ENCODE assay signal across 11 cellular contexts in the genomic region with DNA sequence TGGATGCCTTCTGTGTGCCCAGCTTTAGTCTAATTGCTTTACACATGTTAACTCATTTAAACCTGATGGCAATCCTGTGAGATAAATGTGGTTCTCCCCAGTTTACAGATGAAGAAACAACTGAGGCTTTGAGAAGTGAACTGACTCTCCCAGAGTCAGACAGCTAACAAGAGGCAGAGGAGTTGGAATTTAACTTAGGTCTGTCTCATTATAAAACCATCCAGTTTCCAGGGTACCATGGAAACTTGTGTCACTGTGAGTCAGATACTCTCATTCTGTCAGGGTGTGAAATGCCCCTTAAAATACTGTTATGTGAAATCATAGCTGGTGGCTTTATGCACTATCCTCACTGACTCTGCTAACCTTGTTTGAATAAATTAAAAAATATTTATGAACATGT.
A peak's percentile ranks its signal among the peaks of the same experiment; 100 is the strongest.
DNase-seq lines count a peak whose midpoint lies in the region; ATAC-seq, FAIRE-seq and TF ChIP-seq lines count a peak whose summit lies in the region.
"Had no signal": no experiment of that assay in that cellular context is flagged by ENCODE, and none has a peak within 500 bp of the region (broad histone marks: within the 10 kb centered on the region; RNA-seq: fewer than 3 reads in every experiment).

No MANE protein-coding gene starts in this region.

- H4K20me1 ChIP-seq in KMS-11 (ENCODE audit: insufficient read depth) = no peaks in the 10 kb centered on the region

- peak overlapping the region; percentile 12 for H3K4me2 ChIP-seq in KMS-11

- H3K36me3 ChIP-seq in KMS-11 (ENCODE audit: insufficient read depth) (no peaks in the 10 kb centered on the region), small intestine (ENCODE audit: control insufficient read depth in 2 of 2, insufficient read depth in 2 of 2, low read length in 2 of 2) (no peaks in the 10 kb centered on the region)

- no peak overlapping the region for H3K4me3 ChIP-seq in AG04450 (ENCODE audit: low read depth, low read length)
- H3K4me3 ChIP-seq in KMS-11 (IDR thresholded peaks at IDR 0.05; ENCODE audit: insufficient read depth, low read depth, low read length) = no peak overlapping the region
- H3K4me3 ChIP-seq in small intestine (ENCODE audit: low read depth in 1 of 2, low read length in 2 of 2) = no peak overlapping the region

- H3K27ac ChIP-seq in AG04450 (ENCODE audit: low read depth, low read length) (peak overlapping the region; percentile 25), KMS-11 (no peak overlapping the region), small intestine (ENCODE audit: low read depth in 1 of 2, low read length in 1 of 2) (no peak overlapping the region)

- no peak for FAIRE-seq in small intestine (lab: Jason Lieb, UNC)

- no peak for ATAC-seq in HG03432 (IDR thresholded peaks at IDR 0.05; ENCODE audit: unreplicated experiment)
- ATAC-seq: naive thymus-derived CD4-positive, alpha-beta T cell had no signal

- H2AFZ ChIP-seq in KMS-11 (ENCODE audit: low read depth) = no peak overlapping the region

- TF ChIP-seq CTCF in AG04450 (IDR thresholded peaks at IDR 0.05; ENCODE audit: low read depth, low read length) (no peak), KMS-11 (conservative IDR thresholded peaks at IDR 0.05; ENCODE audit: low read depth, low read length) (no peak), GM13977 (IDR thresholded peaks at IDR 0.05; ENCODE audit: extremely low read depth, insufficient read depth, missing control alignments) (no peak)

- in situ Hi-C loops in GM13977 (cut with MboI; ENCODE audit: low pct_unique_long_range_greater_than_20kb, low sequenced_read_pairs, unreplicated experiment) = no loop called here

- H3K9me3 ChIP-seq in AG04450 (ENCODE audit: control insufficient read depth, insufficient read depth, low read length) (no peaks in the 10 kb centered on the region), small intestine (ENCODE audit: control insufficient read depth, low read depth) (no peaks in the 10 kb centered on the region)

- peak; percentile 58 for DNase-seq in AG04450 (ENCODE audit: low read depth, low spot score)
- DNase-seq in dedifferentiated amniotic fluid mesenchymal stem cell (ENCODE audit: extremely low spot score) = peak; percentile 69
- peak; percentile 65 for DNase-seq in myocyte (ENCODE audit: low read depth)
- DNase-seq in NCI-H345 treated with DMSO at 0.1 percent for 48 hours (lab: John Stamatoyannopoulos, UW; ENCODE audit: unreplicated experiment) = no peak
- DNase-seq in small intestine = no peak
- DNase-seq in GM13977 (ENCODE audit: low spot score) = no peak
- DNase-seq: CD4-positive, alpha-beta memory T cell; KG1; naive thymus-derived CD4-positive, alpha-beta T cell had no signal

- POLR2A ChIA-PET in AG04450 (lab: Yijun Ruan, JAX) = interaction anchor here (0.6 to 1.2 kb wide), 2 partner anchors 17 to 58 kb away, joined by 3 to 5 read pairs; no protein-coding TSS in a partner anchor

- H3K9ac ChIP-seq in KMS-11 = no peak overlapping the region

- H3K27me3 ChIP-seq in AG04450 (ENCODE audit: control insufficient read depth, insufficient read depth, low read length) (no peaks in the 10 kb centered on the region), KMS-11 (ENCODE audit: insufficient read depth, low read depth) (no peaks in the 10 kb centered on the region), small intestine (ENCODE audit: control insufficient read depth in 2 of 2, insufficient read depth in 2 of 2, low read length in 2 of 2) (no peaks in the 10 kb centered on the region)

- CTCF ChIA-PET in AG04450 (lab: Charles Lee) = no interaction called here

- H3K79me2 ChIP-seq in KMS-11 (ENCODE audit: insufficient read depth, low read depth) = no peaks in the 10 kb centered on the region

- H3K4me1 ChIP-seq in KMS-11 (ENCODE audit: low read depth, poor library complexity, severe bottlenecking) = peaks cover 56% of the 10 kb centered on the region
- peaks cover 6 to 12% of the 10 kb centered on the region in 2 donors for H3K4me1 ChIP-seq in small intestine (ENCODE audit: control insufficient read depth in 2 of 2, insufficient read depth in 1 of 2, low read depth in 1 of 2, low read length in 1 of 2)

Comparison
In these comparisons a context has a peak if more than half of its experiments do, and no peak if none do; other contexts are left out.
1. DNase-seq: peak in AG04450 (single experiment), dedifferentiated amniotic fluid mesenchymal stem cell (single experiment) and myocyte (single experiment); none in NCI-H345 treated with DMSO at 0.1 percent for 48 hours (single experiment), small intestine (single experiment) and GM13977 (single experiment).